4 cellular contexts compared by ENCODE assay signal in genomic region chr3:9847870-9848269, GRCh38. TPM values are rescaled to one million over a fixed set of nuclear protein-coding genes. Genes with fewer than 3 reads are reported as not detected.
"Had no signal": no experiment of that assay in that cellular context is flagged by ENCODE, and none has a peak within 500 bp of the region (broad histone marks: within the 10 kb centered on the region; RNA-seq: fewer than 3 reads in every experiment).

No MANE protein-coding gene starts in this region.

RNA-seq across cellular contexts. Expression of gene CIDEC, which starts 32.2 kb away (rescaled TPM):
- total RNA-seq: IMR-90, NCI-H460, SJSA1 had no signal
- polyA plus RNA-seq: SK-N-SH had no signal
